13 cellular contexts compared by ENCODE assay signal in the genomic region with DNA sequence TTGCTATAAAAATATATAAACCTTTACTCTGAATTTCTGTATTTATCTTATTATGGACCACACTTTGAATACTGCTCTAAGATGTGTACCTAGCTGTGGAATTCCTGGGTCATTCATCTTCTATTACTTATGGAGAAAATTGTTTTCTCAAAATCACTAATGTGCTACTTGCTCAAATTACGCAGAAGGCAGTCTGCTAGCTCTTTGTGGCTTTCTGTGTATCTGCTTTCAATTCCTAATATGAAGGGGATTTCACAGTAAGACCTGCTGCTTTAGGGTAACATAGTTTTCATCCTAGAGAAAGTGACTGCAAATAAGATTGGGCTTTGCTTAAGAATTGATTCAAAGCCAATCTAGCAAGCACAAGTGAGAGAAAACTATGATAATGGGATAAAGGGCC.
DNase-seq lines count a peak whose midpoint lies in the region; ATAC-seq, FAIRE-seq and TF ChIP-seq lines count a peak whose summit lies in the region.
"Had no signal": no experiment of that assay in that cellular context is flagged by ENCODE, and none has a peak within 500 bp of the region (broad histone marks: within the 10 kb centered on the region; RNA-seq: fewer than 3 reads in every experiment).

No MANE protein-coding gene starts in this region.

- POLR2A ChIA-PET in activated CD4-positive, alpha-beta memory T cell treated with anti-CD3 and anti-CD28 coated beads, Interleukin-2, amount 10 ng/mL, durations not matched to agents 7 days and 5 days (lab: Charles Lee), result interaction anchor here (1.0 to 8.6 kb wide), 5 partner anchors 122 to 269 kb away, joined by 4 to 111 read pairs (median 43); a partner anchor contains a TSS

- peaks cover 21% of the 10 kb centered on the region for H3K36me3 Mint-ChIP-seq in activated CD4-positive, alpha-beta memory T cell treated with anti-CD3 and anti-CD28 coated beads, Interleukin-2, amount 10 ng/mL, durations not matched to agents 7 days and 5 days (ENCODE audit: low read depth)

- WGBS in esophagus squamous epithelium, 2 donors, result 59 to 79% methylated on average over 1 of the region's 1 CpG

- no peak for DNase-seq in GM12891 (ENCODE audit: insufficient read length, low spot score)
- no peak for DNase-seq in activated CD4-positive, alpha-beta memory T cell treated with anti-CD3 and anti-CD28 coated beads, Interleukin-2, amount 10 ng/mL, durations not matched to agents 7 days and 5 days
- no peak for DNase-seq in hepatic stellate cell (ENCODE audit: low spot score)
- no peak for DNase-seq in esophagus squamous epithelium (lab: John Stamatoyannopoulos, UW)
- no peak for DNase-seq in sciatic nerve (ENCODE audit: low spot score)
- no peak for DNase-seq in cerebellar cortex (ENCODE audit: low spot score)
- DNase-seq: dermis blood vessel endothelial cell, hippocampal formation had no signal

- H3K4me3 ChIP-seq in esophagus squamous epithelium, result no peak overlapping the region
- H3K4me3 ChIP-seq: GM23338 had no signal

- FAIRE-seq in GM12891 (lab: Jason Lieb, UNC), result no peak
- FAIRE-seq: urothelium cell line had no signal

- H3K27me3 ChIP-seq in esophagus squamous epithelium, result no peaks in the 10 kb centered on the region

- H3K4me1 Mint-ChIP-seq in activated CD4-positive, alpha-beta memory T cell treated with anti-CD3 and anti-CD28 coated beads, Interleukin-2, amount 10 ng/mL, durations not matched to agents 7 days and 5 days, result peaks cover 50% of the 10 kb centered on the region
- H3K4me1 Mint-ChIP-seq: nephron had no signal

- H3K27ac ChIP-seq in esophagus squamous epithelium, result no peak overlapping the region

- no peak for TF ChIP-seq POLR2A in GM12891 (IDR thresholded peaks at IDR 0.05; ENCODE audit: low read depth, low read length)
- TF ChIP-seq POLR2A in esophagus squamous epithelium (IDR thresholded peaks at IDR 0.05), result no peak

- no peak for TF ChIP-seq CTCF in esophagus squamous epithelium (IDR thresholded peaks at IDR 0.05)

- H3K4me3 Mint-ChIP-seq in activated CD4-positive, alpha-beta memory T cell treated with anti-CD3 and anti-CD28 coated beads, Interleukin-2, amount 10 ng/mL, durations not matched to agents 7 days and 5 days, result no peak overlapping the region
- H3K4me3 Mint-ChIP-seq: GM23338, nephron had no signal

- peak overlapping the region; percentile 50 for H3K27ac Mint-ChIP-seq in activated CD4-positive, alpha-beta memory T cell treated with anti-CD3 and anti-CD28 coated beads, Interleukin-2, amount 10 ng/mL, durations not matched to agents 7 days and 5 days
- H3K27ac Mint-ChIP-seq: GM23338, nephron had no signal

- H3K9me3 Mint-ChIP-seq in activated CD4-positive, alpha-beta memory T cell treated with anti-CD3 and anti-CD28 coated beads, Interleukin-2, amount 10 ng/mL, durations not matched to agents 7 days and 5 days, result no peaks in the 10 kb centered on the region
- H3K9me3 Mint-ChIP-seq: GM23338, nephron had no signal

- peak; percentile 47 for ATAC-seq in GM19351 (IDR thresholded peaks at IDR 0.05; ENCODE audit: unreplicated experiment)
- ATAC-seq in HG02981 (IDR thresholded peaks at IDR 0.05; ENCODE audit: unreplicated experiment), result peak; percentile 45
- ATAC-seq in sciatic nerve, result no peak
- ATAC-seq: GM23338 had no signal

- H3K9me3 ChIP-seq in esophagus squamous epithelium, result no peaks in the 10 kb centered on the region

- peaks cover 0 to under 1% (median 0%) of the 10 kb centered on the region in 3 donors for H3K4me1 ChIP-seq in esophagus squamous epithelium

- CTCF ChIA-PET in activated CD4-positive, alpha-beta memory T cell treated with anti-CD3 and anti-CD28 coated beads, Interleukin-2, amount 10 ng/mL, durations not matched to agents 7 days and 5 days (lab: Charles Lee), result interaction anchor here (1.0 to 4.5 kb wide), 5 partner anchors 123 to 139 kb away, joined by 3 to 22 read pairs (median 7); a partner anchor contains a TSS

- no peaks in the 10 kb centered on the region for H3K36me3 ChIP-seq in esophagus squamous epithelium

- H3K27me3 Mint-ChIP-seq in activated CD4-positive, alpha-beta memory T cell treated with anti-CD3 and anti-CD28 coated beads, Interleukin-2, amount 10 ng/mL, durations not matched to agents 7 days and 5 days, result no peaks in the 10 kb centered on the region

- intact Hi-C loops in esophagus squamous epithelium (cut with DNase I), result no loop called here
- intact Hi-C loops in sciatic nerve (cut with DNase I), result no loop called here

TF ChIP-seq in GM12891, 5 proteins besides CTCF, POLR2A, EP300 and RAD21:
- TF ChIP-seq TAF1 (IDR thresholded peaks at IDR 0.05; ENCODE audit: low read depth, low read length) (no peak), POLR2AphosphoS5 (IDR thresholded peaks at IDR 0.05; ENCODE audit: low read depth, low read length) (no peak), SPI1 (IDR thresholded peaks at IDR 0.05; ENCODE audit: low read depth, low read length) (peak; percentile 77), PAX5 (IDR thresholded peaks at IDR 0.05; ENCODE audit: insufficient read depth, low read length, severe bottlenecking) (no peak), POU2F2 (IDR thresholded peaks at IDR 0.05; ENCODE audit: low read depth, low read length) (no peak)
TF ChIP-seq in GM12891: peak in this region for 1.
